Comparison of ENCODE assay signal across 1 cellular context in the genomic region with DNA sequence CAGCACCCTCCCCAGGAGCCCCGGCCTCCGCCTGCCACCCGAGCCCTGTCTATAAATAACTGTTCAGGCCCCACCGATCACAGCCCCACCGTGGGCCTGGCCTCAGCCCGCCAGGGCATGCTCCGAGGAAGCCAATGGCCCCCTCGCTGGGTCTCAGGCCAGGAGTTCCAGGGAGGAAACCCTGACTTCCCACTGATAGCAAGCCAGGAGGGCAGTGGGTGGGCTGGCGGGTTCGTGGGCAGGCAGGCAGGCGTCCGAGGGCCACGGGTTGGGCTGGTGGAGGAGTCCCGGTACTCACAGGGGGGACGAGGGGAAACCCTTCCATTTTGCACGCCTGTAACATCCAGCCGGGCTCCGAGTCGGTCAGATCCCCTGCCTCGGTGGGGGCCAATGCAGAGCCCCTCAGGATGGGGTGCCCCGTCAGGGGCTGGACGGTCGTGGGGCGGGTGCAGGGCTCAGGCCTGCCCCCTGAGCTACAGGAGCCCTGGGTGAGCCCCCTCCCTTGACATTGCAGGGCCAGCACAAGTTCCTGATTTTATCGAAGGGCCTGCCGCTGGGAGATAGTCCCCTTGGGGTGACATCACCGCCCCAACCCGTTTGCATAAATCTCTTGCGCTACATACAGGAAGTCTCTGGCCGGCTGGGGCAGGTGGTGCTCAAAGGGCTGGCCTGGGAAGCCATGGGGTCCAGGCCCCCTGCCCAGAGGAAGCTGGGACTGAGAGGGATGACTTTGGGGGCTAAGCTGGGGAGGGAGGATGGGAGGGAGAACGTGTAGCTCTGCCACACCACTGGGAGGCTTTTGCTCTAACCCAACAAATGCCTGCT.
TF ChIP-seq lines count a peak whose summit lies in the region.

A gene (minus strand): TSS at position 537 of the 825 bp plus-strand sequence. CDS start 194 bp downstream, at position 343.

TF ChIP-seq in K562, 482 proteins besides CTCF, POLR2A, EP300 and RAD21 (continues in another document):
- TF ChIP-seq CBFA2T2 (conservative IDR thresholded peaks at IDR 0.05) (peak; percentile 82), SAP30 (IDR thresholded peaks at IDR 0.05; ENCODE audit: borderline replicate concordance, insufficient read depth, low read depth, low read length, poor library complexity, severe bottlenecking) (no peak), ARID1B (IDR thresholded peaks at IDR 0.05) (peak; percentile 98), NR2C2 (CRISPR knock-in tag; IDR thresholded peaks at IDR 0.05) (peak; percentile 8; the same call in 1 of the 2 replicates), NR2C2 (tag; IDR thresholded peaks at IDR 0.05) (no peak; the same call in 1 of the 2 replicates), SP2 (IDR thresholded peaks at IDR 0.05; ENCODE audit: extremely low read depth, low read depth, low read length, poor library complexity, severe bottlenecking) (no peak), ZNF140 (CRISPR knock-in tag; IDR thresholded peaks at IDR 0.05) (no peak), FOXA3 (CRISPR knock-in tag; conservative IDR thresholded peaks at IDR 0.05 in 1 of 2, IDR thresholded peaks at IDR 0.05 in 1 of 2) (no peak), PML (IDR thresholded peaks at IDR 0.05; ENCODE audit: low read length) (peak; percentile 84), JUND (IDR thresholded peaks at IDR 0.05; ENCODE audit: borderline replicate concordance, low read depth, low read length) (peak; percentile 98), JUND (tag; IDR thresholded peaks at IDR 0.05; ENCODE audit: borderline replicate concordance, low read depth, low read length) (peak; percentile 97; the same call in 2 of the 3 replicates), DPF2 (IDR thresholded peaks at IDR 0.05) (peak; percentile 96), SMAD1 (IDR thresholded peaks at IDR 0.05; ENCODE audit: low read depth, low read length, partially characterized antibody) (peak; percentile 54), TAL1 (IDR thresholded peaks at IDR 0.05) (peak; percentile 89), CREB1 (IDR thresholded peaks at IDR 0.05) (peak; percentile 74), CREB1 (CRISPR knock-in tag; IDR thresholded peaks at IDR 0.05) (no peak; the same call in 1 of the 2 replicates), ETV1 (tag; conservative IDR thresholded peaks at IDR 0.05; ENCODE audit: low read depth) (peak; percentile 67), RBBP5 (IDR thresholded peaks at IDR 0.05; ENCODE audit: borderline replicate concordance, insufficient read depth, low read length, poor library complexity, severe bottlenecking) (no peak), ATF1 (CRISPR knock-in tag; IDR thresholded peaks at IDR 0.05) (no peak), ATF1 (tag; IDR thresholded peaks at IDR 0.05) (peak; percentile 87), L3MBTL2 (IDR thresholded peaks at IDR 0.05) (peak; percentile 72), BRD9 (IDR thresholded peaks at IDR 0.05; ENCODE audit: low read depth, partially characterized antibody) (peak; percentile 47), MYC (IDR thresholded peaks at IDR 0.05; ENCODE audit: low read depth, low read length) (peak; percentile 68; the same call in 1 of the 2 replicates), MYC (CRISPR knock-in tag; IDR thresholded peaks at IDR 0.05; ENCODE audit: borderline replicate concordance, low read depth) (peak; percentile 29; the same call in 1 of the 2 replicates), RB1 (IDR thresholded peaks at IDR 0.05; ENCODE audit: low read depth) (0 out of 2 replicates have a peak, but pooled peaks have one; percentile 26), KLF10 (CRISPR knock-in tag; IDR thresholded peaks at IDR 0.05) (no peak), EP400 (IDR thresholded peaks at IDR 0.05) (peak; percentile 80), SNIP1 (IDR thresholded peaks at IDR 0.05; ENCODE audit: low read depth) (no peak), ZNF174 (CRISPR knock-in tag; IDR thresholded peaks at IDR 0.05) (no peak), ZNF77 (CRISPR knock-in tag; IDR thresholded peaks at IDR 0.05) (no peak), ILF3 (IDR thresholded peaks at IDR 0.05; ENCODE audit: borderline replicate concordance) (no peak; the same call in 1 of the 2 replicates), XRCC3 (IDR thresholded peaks at IDR 0.05) (no peak)
- TF ChIP-seq, protein P1, sequence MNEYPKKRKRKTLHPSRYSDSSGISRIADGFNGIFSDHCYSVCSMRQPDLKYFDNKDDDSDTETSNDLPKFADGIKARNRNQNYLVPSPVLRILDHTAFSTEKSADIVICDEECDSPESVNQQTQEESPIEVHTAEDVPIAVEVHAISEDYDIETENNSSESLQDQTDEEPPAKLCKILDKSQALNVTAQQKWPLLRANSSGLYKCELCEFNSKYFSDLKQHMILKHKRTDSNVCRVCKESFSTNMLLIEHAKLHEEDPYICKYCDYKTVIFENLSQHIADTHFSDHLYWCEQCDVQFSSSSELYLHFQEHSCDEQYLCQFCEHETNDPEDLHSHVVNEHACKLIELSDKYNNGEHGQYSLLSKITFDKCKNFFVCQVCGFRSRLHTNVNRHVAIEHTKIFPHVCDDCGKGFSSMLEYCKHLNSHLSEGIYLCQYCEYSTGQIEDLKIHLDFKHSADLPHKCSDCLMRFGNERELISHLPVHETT (CRISPR knock-in tag; conservative IDR thresholded peaks at IDR 0.05 in 1 of 2, IDR thresholded peaks at IDR 0.05 in 1 of 2) = peak in 1 of 2 experiments; percentile 72; a peak in 1 of 4 replicates
- TF ChIP-seq, protein P2, sequence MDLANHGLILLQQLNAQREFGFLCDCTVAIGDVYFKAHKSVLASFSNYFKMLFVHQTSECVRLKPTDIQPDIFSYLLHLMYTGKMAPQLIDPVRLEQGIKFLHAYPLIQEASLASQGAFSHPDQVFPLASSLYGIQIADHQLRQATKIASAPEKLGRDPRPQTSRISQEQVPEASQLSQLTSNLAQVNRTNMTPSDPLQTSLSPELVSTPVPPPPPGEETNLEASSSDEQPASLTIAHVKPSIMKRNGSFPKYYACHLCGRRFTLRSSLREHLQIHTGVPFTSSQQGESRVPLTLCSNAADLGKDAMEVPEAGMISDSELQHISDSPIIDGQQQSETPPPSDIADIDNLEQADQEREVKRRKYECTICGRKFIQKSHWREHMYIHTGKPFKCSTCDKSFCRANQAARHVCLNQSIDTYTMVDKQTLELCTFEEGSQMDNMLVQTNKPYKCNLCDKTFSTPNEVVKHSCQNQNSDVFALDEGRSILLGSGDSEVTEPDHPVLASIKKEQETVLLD (IDR thresholded peaks at IDR 0.05) = peak; percentile 16; the same call in 1 of the 2 replicates
- TF ChIP-seq, protein P3, sequence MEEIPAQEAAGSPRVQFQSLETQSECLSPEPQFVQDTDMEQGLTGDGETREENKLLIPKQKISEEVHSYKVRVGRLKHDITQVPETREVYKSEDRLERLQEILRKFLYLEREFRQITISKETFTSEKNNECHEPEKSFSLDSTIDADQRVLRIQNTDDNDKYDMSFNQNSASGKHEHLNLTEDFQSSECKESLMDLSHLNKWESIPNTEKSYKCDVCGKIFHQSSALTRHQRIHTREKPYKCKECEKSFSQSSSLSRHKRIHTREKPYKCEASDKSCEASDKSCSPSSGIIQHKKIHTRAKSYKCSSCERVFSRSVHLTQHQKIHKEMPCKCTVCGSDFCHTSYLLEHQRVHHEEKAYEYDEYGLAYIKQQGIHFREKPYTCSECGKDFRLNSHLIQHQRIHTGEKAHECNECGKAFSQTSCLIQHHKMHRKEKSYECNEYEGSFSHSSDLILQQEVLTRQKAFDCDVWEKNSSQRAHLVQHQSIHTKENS (CRISPR knock-in tag; IDR thresholded peaks at IDR 0.05) = no peak
- TF ChIP-seq, protein P4, sequence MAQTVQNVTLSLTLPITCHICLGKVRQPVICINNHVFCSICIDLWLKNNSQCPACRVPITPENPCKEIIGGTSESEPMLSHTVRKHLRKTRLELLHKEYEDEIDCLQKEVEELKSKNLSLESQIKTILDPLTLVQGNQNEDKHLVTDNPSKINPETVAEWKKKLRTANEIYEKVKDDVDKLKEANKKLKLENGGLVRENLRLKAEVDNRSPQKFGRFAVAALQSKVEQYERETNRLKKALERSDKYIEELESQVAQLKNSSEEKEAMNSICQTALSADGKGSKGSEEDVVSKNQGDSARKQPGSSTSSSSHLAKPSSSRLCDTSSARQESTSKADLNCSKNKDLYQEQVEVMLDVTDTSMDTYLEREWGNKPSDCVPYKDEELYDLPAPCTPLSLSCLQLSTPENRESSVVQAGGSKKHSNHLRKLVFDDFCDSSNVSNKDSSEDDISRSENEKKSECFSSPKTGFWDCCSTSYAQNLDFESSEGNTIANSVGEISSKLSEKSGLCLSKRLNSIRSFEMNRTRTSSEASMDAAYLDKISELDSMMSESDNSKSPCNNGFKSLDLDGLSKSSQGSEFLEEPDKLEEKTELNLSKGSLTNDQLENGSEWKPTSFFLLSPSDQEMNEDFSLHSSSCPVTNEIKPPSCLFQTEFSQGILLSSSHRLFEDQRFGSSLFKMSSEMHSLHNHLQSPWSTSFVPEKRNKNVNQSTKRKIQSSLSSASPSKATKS (CRISPR knock-in tag; IDR thresholded peaks at IDR 0.05) = no peak
- TF ChIP-seq, protein P5, sequence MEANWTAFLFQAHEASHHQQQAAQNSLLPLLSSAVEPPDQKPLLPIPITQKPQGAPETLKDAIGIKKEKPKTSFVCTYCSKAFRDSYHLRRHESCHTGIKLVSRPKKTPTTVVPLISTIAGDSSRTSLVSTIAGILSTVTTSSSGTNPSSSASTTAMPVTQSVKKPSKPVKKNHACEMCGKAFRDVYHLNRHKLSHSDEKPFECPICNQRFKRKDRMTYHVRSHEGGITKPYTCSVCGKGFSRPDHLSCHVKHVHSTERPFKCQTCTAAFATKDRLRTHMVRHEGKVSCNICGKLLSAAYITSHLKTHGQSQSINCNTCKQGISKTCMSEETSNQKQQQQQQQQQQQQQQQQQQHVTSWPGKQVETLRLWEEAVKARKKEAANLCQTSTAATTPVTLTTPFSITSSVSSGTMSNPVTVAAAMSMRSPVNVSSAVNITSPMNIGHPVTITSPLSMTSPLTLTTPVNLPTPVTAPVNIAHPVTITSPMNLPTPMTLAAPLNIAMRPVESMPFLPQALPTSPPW (CRISPR knock-in tag; IDR thresholded peaks at IDR 0.05) = peak; percentile 96
- TF ChIP-seq, protein P6, sequence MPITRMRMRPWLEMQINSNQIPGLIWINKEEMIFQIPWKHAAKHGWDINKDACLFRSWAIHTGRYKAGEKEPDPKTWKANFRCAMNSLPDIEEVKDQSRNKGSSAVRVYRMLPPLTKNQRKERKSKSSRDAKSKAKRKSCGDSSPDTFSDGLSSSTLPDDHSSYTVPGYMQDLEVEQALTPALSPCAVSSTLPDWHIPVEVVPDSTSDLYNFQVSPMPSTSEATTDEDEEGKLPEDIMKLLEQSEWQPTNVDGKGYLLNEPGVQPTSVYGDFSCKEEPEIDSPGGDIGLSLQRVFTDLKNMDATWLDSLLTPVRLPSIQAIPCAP (CRISPR knock-in tag; IDR thresholded peaks at IDR 0.05; ENCODE audit: borderline replicate concordance) = no peak
